9 cellular contexts compared by ENCODE assay signal in genomic region chr7:74027683-74028320, GRCh38. TPM values are rescaled to one million over a fixed set of nuclear protein-coding genes. Genes with fewer than 3 reads are reported as not detected.
DNase-seq lines count a peak whose midpoint lies in the region; ATAC-seq and TF ChIP-seq lines count a peak whose summit lies in the region.
"Had no signal": no experiment of that assay in that cellular context is flagged by ENCODE, and none has a peak within 500 bp of the region (broad histone marks: within the 10 kb centered on the region; RNA-seq: fewer than 3 reads in every experiment).

ELN (plus strand) TSS chr7:74028173; CDS start chr7:74028188, 15 bp downstream.

- WGBS in esophagus squamous epithelium, 2 donors: 0 to 6% methylated on average over 6 to 7 of the region's 39 CpGs
- 40% methylated on average over 35 of the region's 39 CpGs; no CpG with 5 or more reads in 1 of the 2 donors for WGBS in transverse colon (ENCODE audit: low coverage in 1 of 2), 2 donors

- H3K9me3 ChIP-seq in esophagus squamous epithelium (no peaks in the 10 kb centered on the region), mucosa of rectum (ENCODE audit: control insufficient read depth in 2 of 2, low read length in 2 of 2) (no peaks in the 10 kb centered on the region), transverse colon (no peaks in the 10 kb centered on the region)

- H3K4me1 ChIP-seq in esophagus squamous epithelium: peaks cover 29 to 100% (median 71%) of the 10 kb centered on the region in 3 donors
- H3K4me1 ChIP-seq in mucosa of rectum (ENCODE audit: control insufficient read depth in 2 of 2, insufficient read depth in 2 of 2, low read length in 2 of 2): peaks cover 6 to 17% of the 10 kb centered on the region in 2 donors
- H3K4me1 ChIP-seq in transverse colon: peaks cover 17 to 51% (median 30%) of the 10 kb centered on the region in 4 donors

- CTCF ChIA-PET in RWPE1 (lab: Yijun Ruan, JAX): interaction anchor here (0.6 to 1.7 kb wide), 6 partner anchors 8 to 1651 kb away, joined by 3 to 6 read pairs (median 4); no protein-coding TSS in a partner anchor

- H3K9ac ChIP-seq in mucosa of rectum (ENCODE audit: low read depth in 1 of 2, low read length in 2 of 2): peak within 1 kb of the TSS; percentile 24 to 59

- POLR2A ChIA-PET in RWPE1 (lab: Yijun Ruan, JAX; ENCODE audit: low non-redundant PET): no interaction called here

- in situ Hi-C loops in transverse colon (cut with MboI; ENCODE audit: low pct_ligation_motif_present in 1 of 4, low pct_unique_long_range_greater_than_20kb in 1 of 4, low sequenced_read_pairs in 3 of 4): loop anchor here in 3 of 4 donors (10.0 kb wide), 1 partner anchor 153 kb away; no protein-coding TSS in a partner anchor

- peaks cover 0 to 79% (median 0%) of the 10 kb centered on the region in 4 donors for H3K27me3 ChIP-seq in esophagus squamous epithelium
- peaks cover 2 to 5% of the 10 kb centered on the region in 2 donors for H3K27me3 ChIP-seq in mucosa of rectum (ENCODE audit: control insufficient read depth in 2 of 2, insufficient read depth in 2 of 2, low read length in 2 of 2)
- peaks cover 6% of the 10 kb centered on the region for H3K27me3 ChIP-seq in transverse colon

- intact Hi-C loops in esophagus squamous epithelium (cut with DNase I) (loop anchor here (5.0 to 10.0 kb wide), 2 partner anchors 133 to 161 kb away; no protein-coding TSS in a partner anchor), transverse colon (cut with DNase I; ENCODE audit: low total_unique reads) (no loop called here)

- H3K4me3 ChIP-seq in esophagus squamous epithelium: peak within 1 kb of the TSS; percentile 30 to 70 (median 54)
- peak within 1 kb of the TSS; percentile 34 to 53 for H3K4me3 ChIP-seq in mucosa of rectum (ENCODE audit: low read length in 2 of 2)
- H3K4me3 ChIP-seq in transverse colon: peak within 1 kb of the TSS; percentile 37 to 49 (median 43)

- no peaks in the 10 kb centered on the region for H3K36me3 ChIP-seq in esophagus squamous epithelium
- H3K36me3 ChIP-seq in mucosa of rectum (ENCODE audit: control insufficient read depth in 2 of 2, insufficient read depth in 2 of 2, low read length in 2 of 2): no peaks in the 10 kb centered on the region
- H3K36me3 ChIP-seq in transverse colon: no peaks in the 10 kb centered on the region

- DNase-seq in RWPE1 (ENCODE audit: low spot score) (no peak), esophagus squamous epithelium (lab: John Stamatoyannopoulos, UW) (no peak), transverse colon (peak; percentile 63), T-helper 2 cell (no peak), NCI-H345 treated with DMSO at 0.1 percent for 48 hours (lab: John Stamatoyannopoulos, UW; ENCODE audit: unreplicated experiment) (no peak)
- DNase-seq: activated CD4-positive, alpha-beta T cell treated with anti-CD3 and anti-CD28 coated beads for 1 hour; stimulated activated CD8-positive, alpha-beta memory T cell treated with anti-CD3 and anti-CD28 coated beads, Interleukin-4, amount 100 ng/mL, for 48 hours had no signal

- TF ChIP-seq EP300 in transverse colon (IDR thresholded peaks at IDR 0.05; ENCODE audit: low read depth): no peak

- peak in 1 of 4 donors; percentile 47 for TF ChIP-seq POLR2A in esophagus squamous epithelium (IDR thresholded peaks at IDR 0.05)
- TF ChIP-seq POLR2A in transverse colon (IDR thresholded peaks at IDR 0.05): no peak

- TF ChIP-seq CTCF in RWPE1 (conservative IDR thresholded peaks at IDR 0.05; ENCODE audit: low read depth): no peak
- no peak for TF ChIP-seq CTCF in esophagus squamous epithelium (IDR thresholded peaks at IDR 0.05)
- no peak for TF ChIP-seq CTCF in transverse colon (IDR thresholded peaks at IDR 0.05)

- H3K27ac ChIP-seq in RWPE1 (peak within 1 kb of the TSS; percentile 80), esophagus squamous epithelium (peak within 1 kb of the TSS; percentile 69 to 93 (median 86)), mucosa of rectum (ENCODE audit: low read depth in 2 of 2, low read length in 2 of 2) (peak within 1 kb of the TSS; percentile 52 to 69), transverse colon (peak within 1 kb of the TSS; percentile 77 to 95 (median 82))

- no peak for ATAC-seq in HG03095 (IDR thresholded peaks at IDR 0.05; ENCODE audit: unreplicated experiment)

RNA-seq across cellular contexts. Expression of gene ELN, which starts in this region (rescaled TPM):
- 100 to 1,000 TPM in 1 of 4 donors, 10 to 100 TPM in 2, 1 to 10 TPM in 1; 8.9 to 182 (median 20.3) TPM for total RNA-seq in esophagus squamous epithelium
- 100 to 1,000 TPM in 1 of 4 donors, 10 to 100 TPM in 2, 1 to 10 TPM in 1; 8.4 to 147 (median 25.8) TPM for total RNA-seq in transverse colon
